10 cellular contexts compared by ENCODE assay signal in genomic region chr17:50883850-50884291, GRCh38. TPM values are rescaled to one million over a fixed set of nuclear protein-coding genes. Genes with fewer than 3 reads are reported as not detected.
DNase-seq lines count a peak whose midpoint lies in the region; ATAC-seq and TF ChIP-seq lines count a peak whose summit lies in the region.
"Had no signal": no experiment of that assay in that cellular context is flagged by ENCODE, and none has a peak within 500 bp of the region (broad histone marks: within the 10 kb centered on the region; RNA-seq: fewer than 3 reads in every experiment).

No MANE protein-coding gene starts in this region.

- no peaks in the 10 kb centered on the region for H4K20me1 ChIP-seq in Karpas-422 (ENCODE audit: insufficient read depth, low read depth, low read length)
- no peaks in the 10 kb centered on the region for H4K20me1 ChIP-seq in GM23338 (replicated peaks; ENCODE audit: insufficient read depth)

- peaks cover 15% of the 10 kb centered on the region for H3K4me1 ChIP-seq in CD4-positive, CD25-positive, alpha-beta regulatory T cell (ENCODE audit: control insufficient read depth, insufficient read depth, low read length, poor library complexity, severe bottlenecking)
- H3K4me1 ChIP-seq in Karpas-422 (ENCODE audit: low read length) (peaks cover 5% of the 10 kb centered on the region), mucosa of rectum (ENCODE audit: control insufficient read depth in 2 of 2, insufficient read depth in 2 of 2, low read length in 2 of 2) (peaks cover 16 to 22% of the 10 kb centered on the region in 2 donors), esophagus muscularis mucosa (peaks cover 0 to 9% (median 0%) of the 10 kb centered on the region in 4 donors), GM23338 (ENCODE audit: insufficient read depth) (no peaks in the 10 kb centered on the region)

- peaks cover 9 to 40% (median 28%) of the 10 kb centered on the region in 4 donors for H3K4me1 Mint-ChIP-seq in CD4-positive, CD25-positive, alpha-beta regulatory T cell
- peaks cover 22% of the 10 kb centered on the region for H3K4me1 Mint-ChIP-seq in activated T-helper 17 cell treated with anti-CD3 and anti-CD28 coated beads, Interleukin-2, amount 50 U/mL, for 72 hours
- peaks cover 17% of the 10 kb centered on the region for H3K4me1 Mint-ChIP-seq in GM23338

- WGBS in esophagus muscularis mucosa = 70% methylated on average over 3 of the region's 3 CpGs

- no peak overlapping the region for H3K4me3 ChIP-seq in CD4-positive, CD25-positive, alpha-beta regulatory T cell (ENCODE audit: low read depth, low read length)
- H3K4me3 ChIP-seq in Karpas-422 (ENCODE audit: low read length) = no peak overlapping the region
- peak overlapping the region in 1 of 2 donors; percentile 9 for H3K4me3 ChIP-seq in mucosa of rectum (ENCODE audit: low read length in 2 of 2)
- no peak overlapping the region for H3K4me3 ChIP-seq in esophagus muscularis mucosa
- H3K4me3 ChIP-seq in GM23338 = no peak overlapping the region

- H3K9me3 ChIP-seq in CD4-positive, CD25-positive, alpha-beta regulatory T cell (ENCODE audit: control insufficient read depth in 2 of 2, low read length in 2 of 2) = no peaks in the 10 kb centered on the region
- H3K9me3 ChIP-seq in Karpas-422 (ENCODE audit: low read length) (no peaks in the 10 kb centered on the region), mucosa of rectum (ENCODE audit: control insufficient read depth in 2 of 2, low read length in 2 of 2) (no peaks in the 10 kb centered on the region), esophagus muscularis mucosa (peaks cover 0 to 4% (median 0%) of the 10 kb centered on the region in 4 donors)

- H3K27me3 Mint-ChIP-seq in CD4-positive, CD25-positive, alpha-beta regulatory T cell = peaks cover 4% of the 10 kb centered on the region
- no peaks in the 10 kb centered on the region for H3K27me3 Mint-ChIP-seq in activated T-helper 17 cell treated with anti-CD3 and anti-CD28 coated beads, Interleukin-2, amount 50 U/mL, for 72 hours
- no peaks in the 10 kb centered on the region for H3K27me3 Mint-ChIP-seq in GM23338 (ENCODE audit: insufficient read depth, low read depth, poor library complexity)

- H3K9me3 Mint-ChIP-seq in CD4-positive, CD25-positive, alpha-beta regulatory T cell = no peaks in the 10 kb centered on the region
- H3K9me3 Mint-ChIP-seq in activated T-helper 17 cell treated with anti-CD3 and anti-CD28 coated beads, Interleukin-2, amount 50 U/mL, for 72 hours = no peaks in the 10 kb centered on the region
- H3K9me3 Mint-ChIP-seq in GM23338 = peaks cover 4% of the 10 kb centered on the region; the same call in 2 of the 3 replicates

- no peak for TF ChIP-seq POLR2A in esophagus muscularis mucosa (IDR thresholded peaks at IDR 0.05; ENCODE audit: low read depth)

- no peaks in the 10 kb centered on the region for H3K36me3 Mint-ChIP-seq in CD4-positive, CD25-positive, alpha-beta regulatory T cell
- H3K36me3 Mint-ChIP-seq in activated T-helper 17 cell treated with anti-CD3 and anti-CD28 coated beads, Interleukin-2, amount 50 U/mL, for 72 hours (ENCODE audit: low read depth) = no peaks in the 10 kb centered on the region
- H3K36me3 Mint-ChIP-seq in GM23338 (ENCODE audit: low read depth) = no peaks in the 10 kb centered on the region; the same call in 2 of the 3 replicates

- TF ChIP-seq CTCF in esophagus muscularis mucosa (IDR thresholded peaks at IDR 0.05) (no peak), GM23338 (conservative IDR thresholded peaks at IDR 0.05; ENCODE audit: low read depth in 2 of 2) (no peak)

- no peaks in the 10 kb centered on the region for H3K9me2 ChIP-seq in Karpas-422 (replicated peaks; ENCODE audit: insufficient read depth, low read length)
- H3K9me2 ChIP-seq in GM23338 (ENCODE audit: insufficient read depth) = no peaks in the 10 kb centered on the region

- no peaks in the 10 kb centered on the region for H3K79me2 ChIP-seq in Karpas-422 (ENCODE audit: low read length)
- H3K79me2 ChIP-seq in GM23338 (replicated peaks; ENCODE audit: insufficient read depth) = no peaks in the 10 kb centered on the region

- peak overlapping the region; percentile 88 to 90 (median 89) for H3K27ac Mint-ChIP-seq in CD4-positive, CD25-positive, alpha-beta regulatory T cell
- peak overlapping the region; percentile 2 for H3K27ac Mint-ChIP-seq in activated T-helper 17 cell treated with anti-CD3 and anti-CD28 coated beads, Interleukin-2, amount 50 U/mL, for 72 hours
- no peak overlapping the region; the same call in 1 of the 2 replicates for H3K27ac Mint-ChIP-seq in GM23338

- H3K9ac ChIP-seq in Karpas-422 (ENCODE audit: low read length) = no peak overlapping the region
- peak overlapping the region; percentile 75 to 77 for H3K9ac ChIP-seq in mucosa of rectum (ENCODE audit: low read depth in 1 of 2, low read length in 2 of 2)

- no peak overlapping the region for H3K4me2 ChIP-seq in Karpas-422 (ENCODE audit: low read depth, low read length, poor library complexity, severe bottlenecking)
- no peak overlapping the region for H3K4me2 ChIP-seq in GM23338

- H3K36me3 ChIP-seq in CD4-positive, CD25-positive, alpha-beta regulatory T cell (ENCODE audit: control insufficient read depth, insufficient read depth, low read length) = no peaks in the 10 kb centered on the region
- H3K36me3 ChIP-seq in Karpas-422 (ENCODE audit: insufficient read depth, low read length) (no peaks in the 10 kb centered on the region), mucosa of rectum (ENCODE audit: control insufficient read depth in 2 of 2, insufficient read depth in 2 of 2, low read length in 2 of 2) (no peaks in the 10 kb centered on the region), esophagus muscularis mucosa (no peaks in the 10 kb centered on the region), GM23338 (ENCODE audit: insufficient read depth) (no peaks in the 10 kb centered on the region)

- H2AFZ ChIP-seq in Karpas-422 (ENCODE audit: low read length) (no peak overlapping the region), GM23338 (no peak overlapping the region; the same call in 1 of the 2 replicates)

- TF ChIP-seq EP300 in esophagus muscularis mucosa (IDR thresholded peaks at IDR 0.05) = no peak

- DNase-seq in CD4-positive, CD25-positive, alpha-beta regulatory T cell = no peak
- DNase-seq in Karpas-422 (peak; percentile 65), esophagus muscularis mucosa (ENCODE audit: extremely low spot score) (no peak), GM23338 (ENCODE audit: low spot score) (no peak), superior temporal gyrus (ENCODE audit: extremely low spot score) (no peak)
- no peak for DNase-seq in activated CD4-positive, alpha-beta T cell treated with anti-CD3 and anti-CD28 coated beads, Interleukin-2, amount 50 U/mL, for 1 hour
- DNase-seq: activated effector memory CD4-positive, alpha-beta T cell treated with anti-CD3 and anti-CD28 coated beads, Interleukin-2, amount 50 U/mL, for 16 hours had no signal

- intact Hi-C loops in esophagus muscularis mucosa (cut with DNase I) = no loop called here

- H3F3A ChIP-seq in GM23338 (replicated peaks; ENCODE audit: low read depth) = no peaks in the 10 kb centered on the region

- H3K4me3 Mint-ChIP-seq in CD4-positive, CD25-positive, alpha-beta regulatory T cell = no peak overlapping the region
- H3K4me3 Mint-ChIP-seq in activated T-helper 17 cell treated with anti-CD3 and anti-CD28 coated beads, Interleukin-2, amount 50 U/mL, for 72 hours = no peak overlapping the region
- H3K4me3 Mint-ChIP-seq in GM23338 = no peak overlapping the region

- no peak overlapping the region for H3K27ac ChIP-seq in CD4-positive, CD25-positive, alpha-beta regulatory T cell (ENCODE audit: insufficient read depth, low read length, poor library complexity, severe bottlenecking)
- H3K27ac ChIP-seq in Karpas-422 (ENCODE audit: low read length) (no peak overlapping the region), mucosa of rectum (ENCODE audit: low read depth in 2 of 2, low read length in 2 of 2) (peak overlapping the region; percentile 92 to 94), esophagus muscularis mucosa (replicated peaks in 1 of 4) (no peak overlapping the region), GM23338 (ENCODE audit: low read depth) (no peak overlapping the region)

- H3K27me3 ChIP-seq in CD4-positive, CD25-positive, alpha-beta regulatory T cell (ENCODE audit: control insufficient read depth, insufficient read depth, low read length) = no peaks in the 10 kb centered on the region
- H3K27me3 ChIP-seq in Karpas-422 (ENCODE audit: low read length) (no peaks in the 10 kb centered on the region), mucosa of rectum (ENCODE audit: control insufficient read depth in 2 of 2, insufficient read depth in 2 of 2, low read length in 2 of 2) (no peaks in the 10 kb centered on the region), esophagus muscularis mucosa (no peaks in the 10 kb centered on the region), GM23338 (ENCODE audit: insufficient read depth) (no peaks in the 10 kb centered on the region)

- no peak for ATAC-seq in CD4-positive, CD25-positive, alpha-beta regulatory T cell (ENCODE audit: low read depth in 2 of 2)
- no peak for ATAC-seq in activated T-helper 17 cell treated with anti-CD3 and anti-CD28 coated beads, Interleukin-2, amount 50 U/mL, for 72 hours (replicated peaks)
- ATAC-seq in GM23338 = no peak; the same call in 2 of the 3 replicates

TF ChIP-seq in GM23338, 12 proteins besides CTCF, POLR2A, EP300 and RAD21 (continues in another document):
- TF ChIP-seq ZNF331 (CRISPR knock-in tag; IDR thresholded peaks at IDR 0.05; ENCODE audit: low read depth) (no peak), ZNF114 (CRISPR knock-in tag; IDR thresholded peaks at IDR 0.05) (no peak), JUNB (IDR thresholded peaks at IDR 0.05; ENCODE audit: unreplicated experiment) (no peak), POLR2AphosphoS5 (IDR thresholded peaks at IDR 0.05; ENCODE audit: low read depth) (no peak), STAT1 (IDR thresholded peaks at IDR 0.05; ENCODE audit: unreplicated experiment) (no peak), NANOG (IDR thresholded peaks at IDR 0.05; ENCODE audit: borderline replicate concordance) (no peak)

RNA-seq across cellular contexts. Expression of gene TOB1, which starts 17.7 kb away (rescaled TPM):
- 254 TPM for total RNA-seq in CD4-positive, CD25-positive, alpha-beta regulatory T cell
- 10 to 100 TPM; 30.7 to 60.7 (median 36.3) TPM for polyA plus RNA-seq in CD4-positive, CD25-positive, alpha-beta regulatory T cell
- total RNA-seq in Karpas-422 (2014; rRNA removed; shearing (Covaris generic); ENCODE audit: low replicate concordance) = 8.2 and 25.9 TPM in 2 replicates
- 10 to 100 TPM; 33.1 to 40.8 TPM for total RNA-seq in activated T-helper 17 cell treated with anti-CD3 and anti-CD28 coated beads, Interleukin-2, amount 50 U/mL, for 72 hours
- 10 to 100 TPM; 26.7 to 34.4 (median 31.0) TPM for total RNA-seq in esophagus muscularis mucosa
- 12.1 and 15.3 TPM in 2 replicates for total RNA-seq in GM23338 (2014; rRNA removed; shearing (Covaris generic))
- 41.2 and 46.9 TPM in 2 replicates for polyA plus RNA-seq in GM23338 (2016; fragmentation: Nextera tagmentation; extraction: Ambion mirVana)

RNA-seq across cellular contexts. Expression of gene WFIKKN2, which starts 48.5 kb away (rescaled TPM):
- not detected for total RNA-seq in CD4-positive, CD25-positive, alpha-beta regulatory T cell
- not detected for polyA plus RNA-seq in CD4-positive, CD25-positive, alpha-beta regulatory T cell
- total RNA-seq in Karpas-422 (2014; rRNA removed; shearing (Covaris generic); ENCODE audit: low replicate concordance) = not detected in 2 replicates
- not detected for total RNA-seq in activated T-helper 17 cell treated with anti-CD3 and anti-CD28 coated beads, Interleukin-2, amount 50 U/mL, for 72 hours
- total RNA-seq in esophagus muscularis mucosa = under 1 TPM; 0.42 to 0.75 (median 0.60) TPM
- total RNA-seq in GM23338 (2014; rRNA removed; shearing (Covaris generic)) = not detected in 2 replicates
- not detected in 2 replicates for polyA plus RNA-seq in GM23338 (2016; fragmentation: Nextera tagmentation; extraction: Ambion mirVana)
- total RNA-seq: epithelial cell of proximal tubule had no signal

Comparison
In these comparisons a context has a peak if more than half of its experiments do, and no peak if none do; other contexts are left out.
1. H3K27ac ChIP-seq: peak in mucosa of rectum (2 of 2); none in CD4-positive, CD25-positive, alpha-beta regulatory T cell (single experiment), Karpas-422 (single experiment), esophagus muscularis mucosa (0 of 4) and GM23338 (single experiment).